Comparison of ENCODE assay signal across 8 cellular contexts in the genomic region with DNA sequence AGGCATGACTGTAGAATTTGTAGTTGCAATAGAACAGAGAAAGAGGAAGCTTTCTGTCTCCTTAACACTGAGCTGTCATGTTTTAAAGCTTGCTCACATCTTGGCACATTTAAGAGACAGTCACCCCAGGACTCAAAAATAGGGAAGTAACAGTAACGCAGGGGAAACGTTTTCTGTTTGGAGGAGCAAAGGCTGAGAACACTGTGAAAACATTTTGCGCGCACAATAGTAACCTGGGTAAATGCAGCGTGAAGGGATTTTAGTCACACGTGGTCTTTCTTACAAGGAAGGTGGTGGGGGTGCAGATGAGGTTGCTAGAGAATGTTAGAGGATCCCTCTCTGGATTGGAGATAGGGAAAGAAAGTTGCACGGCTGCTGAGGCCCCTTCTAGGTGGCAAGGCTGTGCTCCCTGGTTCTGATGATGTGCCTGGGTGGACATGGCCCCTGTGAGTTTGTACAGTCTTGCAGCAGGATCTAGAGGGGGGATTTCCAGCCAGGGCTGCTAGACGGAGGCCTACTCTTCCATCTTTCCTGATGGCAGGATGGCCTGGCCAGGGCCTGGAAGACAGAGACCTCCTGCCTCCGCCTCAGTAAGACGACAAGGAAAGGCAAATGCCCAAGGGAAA. TPM values are rescaled to one million over a fixed set of nuclear protein-coding genes. Genes with fewer than 3 reads are reported as not detected.
DNase-seq lines count a peak whose midpoint lies in the region; ATAC-seq, FAIRE-seq and TF ChIP-seq lines count a peak whose summit lies in the region.

No MANE protein-coding gene starts in this region.

- H3K9me3 Mint-ChIP-seq in activated naive CD8-positive, alpha-beta T cell treated with anti-CD3 and anti-CD28 coated beads, Interleukin-2, amount 50 U/mL, for 24 hours = no peaks in the 10 kb centered on the region

- WGBS in pancreas, 2 donors = 84 to 87% methylated on average over 10 of the region's 10 CpGs

- peak; percentile 63 for ATAC-seq in HG03103 (IDR thresholded peaks at IDR 0.05; ENCODE audit: low read depth, unreplicated experiment)
- no peak for ATAC-seq in activated naive CD8-positive, alpha-beta T cell treated with anti-CD3 and anti-CD28 coated beads, Interleukin-2, amount 50 U/mL, for 24 hours
- ATAC-seq in pancreas = peak in 3 of 4 donors; percentile 26 to 70 (median 65)
- ATAC-seq in HG03196 (IDR thresholded peaks at IDR 0.05; ENCODE audit: unreplicated experiment) = no peak
- ATAC-seq in GM21367 (IDR thresholded peaks at IDR 0.05; ENCODE audit: unreplicated experiment) = no peak

- H3K4me1 ChIP-seq in pancreas = no peaks in the 10 kb centered on the region

- no peak overlapping the region for H3K4me3 Mint-ChIP-seq in activated naive CD8-positive, alpha-beta T cell treated with anti-CD3 and anti-CD28 coated beads, Interleukin-2, amount 50 U/mL, for 24 hours

- peaks cover 79% of the 10 kb centered on the region for H3K36me3 Mint-ChIP-seq in activated naive CD8-positive, alpha-beta T cell treated with anti-CD3 and anti-CD28 coated beads, Interleukin-2, amount 50 U/mL, for 24 hours (ENCODE audit: low read depth)

- no peak for TF ChIP-seq CTCF in pancreas (IDR thresholded peaks at IDR 0.05)

- FAIRE-seq in GM18507 (lab: Jason Lieb, UNC) = peak; percentile 79
- FAIRE-seq in pancreas (lab: Jason Lieb, UNC) = no peak

- no peak overlapping the region for H3K4me3 ChIP-seq in pancreas

- intact Hi-C loops in pancreas (cut with DNase I) = no loop called here

- no peaks in the 10 kb centered on the region for H3K9me3 ChIP-seq in pancreas

- no peaks in the 10 kb centered on the region for H3K27me3 ChIP-seq in pancreas

- H3K27ac Mint-ChIP-seq in activated naive CD8-positive, alpha-beta T cell treated with anti-CD3 and anti-CD28 coated beads, Interleukin-2, amount 50 U/mL, for 24 hours = peak overlapping the region; percentile 44

- DNase-seq in GM18507 (ENCODE audit: extremely low spot score, insufficient read length, low read depth) (no peak), pancreas (no peak), 8988T (no peak), mucosa of gallbladder (ENCODE audit: low spot score) (no peak)
- no peak for DNase-seq in activated naive CD8-positive, alpha-beta T cell treated with anti-CD3 and anti-CD28 coated beads, Interleukin-2, amount 50 U/mL, for 24 hours

- H3K27me3 Mint-ChIP-seq in activated naive CD8-positive, alpha-beta T cell treated with anti-CD3 and anti-CD28 coated beads, Interleukin-2, amount 50 U/mL, for 24 hours = no peaks in the 10 kb centered on the region

- peak overlapping the region in 2 of 4 donors; percentile 26 to 39 for H3K27ac ChIP-seq in pancreas

- H3K4me1 Mint-ChIP-seq in activated naive CD8-positive, alpha-beta T cell treated with anti-CD3 and anti-CD28 coated beads, Interleukin-2, amount 50 U/mL, for 24 hours = peaks cover 67% of the 10 kb centered on the region

- H3K36me3 ChIP-seq in pancreas = peaks cover 0 to 13% (median 0%) of the 10 kb centered on the region in 3 donors

RNA-seq across cellular contexts. Expression of gene STARD5, which starts 12.0 kb away (rescaled TPM):
- 1 to 10 TPM; 1.1 to 2.9 (median 2.0) TPM for total RNA-seq in pancreas
- polyA plus RNA-seq in pancreas = 1 to 10 TPM; 3.8 to 4.0 TPM
- total RNA-seq in mucosa of gallbladder = 6.7 TPM

Comparison
In these comparisons a context has a peak if more than half of its experiments do, and no peak if none do; other contexts are left out.
1. ATAC-seq: peak in HG03103 (single experiment) and pancreas (3 of 4); none in activated naive CD8-positive, alpha-beta T cell treated with anti-CD3 and anti-CD28 coated beads, Interleukin-2, amount 50 U/mL, for 24 hours (single experiment), HG03196 (single experiment) and GM21367 (single experiment).